In genomic region chr3:168865022-168865551, GRCh38 we compare ENCODE assay signal across 8 cellular contexts.
DNase-seq lines count a peak whose midpoint lies in the region; ATAC-seq, FAIRE-seq and TF ChIP-seq lines count a peak whose summit lies in the region.

No MANE protein-coding gene starts in this region.

- POLR2A ChIA-PET in HepG2 (lab: Yijun Ruan, JAX), result no interaction called here

- no TSS peak for BruUV-seq in HepG2 (replicated peaks; lab: Mats Ljungman, UMichigan)

- H3K4me3 ChIP-seq in adrenal gland (no peak overlapping the region), HepG2 (replicated peaks in 1 of 3; ENCODE audit: insufficient read depth in 1 of 3, low read depth in 2 of 3, low read length in 3 of 3) (no peak overlapping the region)

- H3K4me1 ChIP-seq in adrenal gland (replicated peaks in 1 of 2) (no peaks in the 10 kb centered on the region), HepG2 (ENCODE audit: insufficient read depth, low read length) (peaks cover 87% of the 10 kb centered on the region)

- no peak overlapping the region for H2AFZ ChIP-seq in HepG2 (ENCODE audit: low read length)

- no peak for TF ChIP-seq EP300 in HepG2 (IDR thresholded peaks at IDR 0.05; ENCODE audit: low read depth in 2 of 2, low read length in 2 of 2)
- TF ChIP-seq EP300 in HepG2 (CRISPR knock-in tag; IDR thresholded peaks at IDR 0.05; ENCODE audit: borderline replicate concordance), result no peak

- intact Hi-C loops in adrenal gland (cut with DNase I) (no loop called here), HepG2 (cut with micrococcal nuclease; ENCODE audit: unreplicated experiment) (loop anchor here (5.0 to 10.0 kb wide), 2 partner anchors 87 to 280 kb away; no protein-coding TSS in a partner anchor)

- no peak for TF ChIP-seq RAD21 in HepG2 (CRISPR knock-in tag; IDR thresholded peaks at IDR 0.05)

- H3K27ac ChIP-seq in adrenal gland (no peak overlapping the region), HepG2 (ENCODE audit: extremely low read length, insufficient read depth, low read length) (no peak overlapping the region)

- no peaks in the 10 kb centered on the region for H3K27me3 ChIP-seq in adrenal gland
- H3K27me3 ChIP-seq in HepG2 (ENCODE audit: control insufficient read depth in 1 of 2, insufficient read depth in 2 of 2, low read length in 2 of 2), result no peaks in the 10 kb centered on the region

- FAIRE-seq in HepG2 (lab: Jason Lieb, UNC) (no peak), GM12892 (lab: Jason Lieb, UNC) (no peak)

- in situ Hi-C loops in HepG2 (cut with HindIII; ENCODE audit: extremely low pct_ligation_motif_present, low pct_unique_long_range_greater_than_20kb), result loop anchor here (10.0 kb wide), 1 partner anchor 800 kb away; the partner anchor contains the start of gene MECOM

- H4K20me1 ChIP-seq in HepG2 (ENCODE audit: insufficient read depth, low read length), result no peaks in the 10 kb centered on the region

- H3K9me3 ChIP-seq in adrenal gland (replicated peaks in 1 of 3), result no peaks in the 10 kb centered on the region
- H3K9me3 ChIP-seq in HepG2 (ENCODE audit: low read length), result no peaks in the 10 kb centered on the region

- no peaks in the 10 kb centered on the region for H3K79me2 ChIP-seq in HepG2 (ENCODE audit: insufficient read depth, low read length)

- TF ChIP-seq CTCF in adrenal gland (IDR thresholded peaks at IDR 0.05) (peak in 5 of 6 experiments; percentile 24 to 65 (median 39)), HepG2 (CRISPR knock-in tag; IDR thresholded peaks at IDR 0.05) (peak; percentile 48; the same call in 1 of the 2 replicates)

- no peak overlapping the region for H3K4me2 ChIP-seq in HepG2 (ENCODE audit: low read depth, low read length)

- DNase-seq in DMS 273 (lab: John Stamatoyannopoulos, UW; ENCODE audit: unreplicated experiment) (peak; percentile 64), DMS 273 treated with DMSO at 0.1 percent for 48 hours (lab: John Stamatoyannopoulos, UW) (no peak), adrenal gland (peak in 1 of 7 donors; percentile 7), HepG2 (ENCODE audit: low spot score) (no peak), GM12892 (ENCODE audit: insufficient read length) (no peak), mucosa of gallbladder (ENCODE audit: low spot score) (no peak), occipital lobe (lab: John Stamatoyannopoulos, UW) (no peak)

- 0% methylated on average over 1 of the region's 1 CpG for WGBS in adrenal gland, 4 donors
- WGBS in HepG2 (ENCODE audit: low lambda C conversion rate), result 6% methylated on average over 1 of the region's 1 CpG

- H3K9ac ChIP-seq in HepG2 (ENCODE audit: insufficient read depth, low read depth, low read length), result no peak overlapping the region

- no peaks in the 10 kb centered on the region for H3K36me3 ChIP-seq in adrenal gland (replicated peaks in 1 of 2)
- no peaks in the 10 kb centered on the region for H3K36me3 ChIP-seq in HepG2 (replicated peaks in 1 of 2; ENCODE audit: control insufficient read depth in 1 of 2, insufficient read depth in 2 of 2, low read length in 2 of 2)

- ATAC-seq in HG03159 (IDR thresholded peaks at IDR 0.05; ENCODE audit: unreplicated experiment), result peak; percentile 61
- ATAC-seq in HepG2, result no peak

- CTCF ChIA-PET in HepG2 (lab: Yijun Ruan, JAX; ENCODE audit: low intra/inter-chr PET ratio, low total read pairs), result interaction anchor here (1.3 to 1.5 kb wide), 2 partner anchors 18 to 25 kb away, joined by 3 to 6 read pairs; no protein-coding TSS in a partner anchor

- no peak for TF ChIP-seq POLR2A in adrenal gland (IDR thresholded peaks at IDR 0.05)
- no peak for TF ChIP-seq POLR2A in HepG2 (IDR thresholded peaks at IDR 0.05; ENCODE audit: insufficient read depth in 1 of 2, low read depth in 2 of 2, low read length in 2 of 2)
- TF ChIP-seq POLR2A in GM12892 (IDR thresholded peaks at IDR 0.05; ENCODE audit: low read depth, low read length), result no peak

TF ChIP-seq in HepG2, 621 proteins besides CTCF, POLR2A, EP300 and RAD21:
- no peak for TF ChIP-seq ZFP90 (CRISPR knock-in tag; IDR thresholded peaks at IDR 0.05; ENCODE audit: borderline replicate concordance)
- no peak for TF ChIP-seq GLMP (CRISPR knock-in tag; IDR thresholded peaks at IDR 0.05; ENCODE audit: borderline replicate concordance)
- TF ChIP-seq GATAD2A (CRISPR knock-in tag; IDR thresholded peaks at IDR 0.05), result peak; percentile 32; the same call in 1 of the 2 replicates
- TF ChIP-seq SMC3 (IDR thresholded peaks at IDR 0.05; ENCODE audit: low read length), result peak; percentile 56
- peak; percentile 49 for TF ChIP-seq STAG1 (CRISPR knock-in tag; IDR thresholded peaks at IDR 0.05)
- TF ChIP-seq MIXL1 (CRISPR knock-in tag; IDR thresholded peaks at IDR 0.05), result no peak
- TF ChIP-seq YEATS4 (CRISPR knock-in tag; IDR thresholded peaks at IDR 0.05; ENCODE audit: borderline replicate concordance), result no peak
- no peak for TF ChIP-seq ZNF546 (CRISPR knock-in tag; conservative IDR thresholded peaks at IDR 0.05)
- no peak for TF ChIP-seq ZNF460 (CRISPR knock-in tag; IDR thresholded peaks at IDR 0.05; ENCODE audit: borderline replicate concordance)
- no peak for TF ChIP-seq BCL6 (CRISPR knock-in tag; IDR thresholded peaks at IDR 0.05)
